In the genomic region with DNA sequence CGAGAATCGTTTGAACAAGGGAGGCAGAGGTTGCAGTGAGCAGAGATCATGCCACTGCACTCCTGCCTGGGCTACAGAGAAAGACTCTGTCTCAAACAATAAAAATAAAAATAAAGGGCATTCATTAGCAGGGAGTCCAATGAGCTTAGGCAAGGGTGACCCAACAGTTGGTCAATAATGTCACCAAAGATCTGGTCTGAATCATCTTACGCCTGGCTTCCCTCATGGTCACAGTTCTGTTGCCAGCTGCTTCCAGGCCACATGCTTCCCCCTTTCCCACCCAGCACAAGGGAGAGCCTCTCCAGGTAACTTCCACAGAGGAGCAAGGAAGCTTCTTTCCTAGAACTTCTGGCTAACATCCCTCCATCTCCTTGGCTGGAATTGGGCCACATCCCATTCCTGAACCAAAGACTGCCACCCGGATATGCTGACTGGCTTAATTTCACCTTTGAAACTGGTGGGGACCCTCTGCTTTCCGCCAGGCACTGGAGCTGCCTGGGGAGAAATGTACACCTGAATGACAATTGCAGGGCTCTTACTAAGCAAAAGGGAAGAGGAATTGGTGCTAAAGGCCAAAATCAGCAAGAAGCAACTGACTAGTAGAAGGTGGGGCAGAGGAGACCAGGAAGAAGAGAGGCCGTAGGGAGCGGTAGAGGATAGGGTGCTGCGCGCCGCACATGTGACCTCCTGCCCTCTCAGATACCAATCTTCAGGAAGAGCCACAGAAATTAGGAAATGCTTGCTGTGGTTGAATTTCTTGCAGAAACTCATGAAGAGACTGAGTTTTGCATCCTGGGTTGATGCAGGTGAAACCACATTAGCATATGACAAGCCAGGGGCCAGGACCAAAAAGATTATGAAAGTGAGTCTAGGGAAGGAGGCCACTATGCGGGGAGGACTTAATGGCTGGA, we compare ENCODE assay signal across 27 cellular contexts. TPM values are rescaled to one million over a fixed set of nuclear protein-coding genes. Genes with fewer than 3 reads are reported as not detected.
A peak's percentile ranks its signal among the peaks of the same experiment; 100 is the strongest.
DNase-seq lines count a peak whose midpoint lies in the region; ATAC-seq, FAIRE-seq and TF ChIP-seq lines count a peak whose summit lies in the region.
"Had no signal": no experiment of that assay in that cellular context is flagged by ENCODE, and none has a peak within 500 bp of the region (broad histone marks: within the 10 kb centered on the region; RNA-seq: fewer than 3 reads in every experiment).

No MANE protein-coding gene starts in this region.

- TF ChIP-seq CTCF in A549 (IDR thresholded peaks at IDR 0.05), result no peak
- no peak for TF ChIP-seq CTCF in lower lobe of right lung (IDR thresholded peaks at IDR 0.05)

- no peak for FAIRE-seq in A549 (lab: Jason Lieb, UNC)
- FAIRE-seq: bronchial epithelial cell, H54 had no signal

- H3K9me3 ChIP-seq in A549 (no peaks in the 10 kb centered on the region), lower lobe of right lung (no peaks in the 10 kb centered on the region)
- H3K9me3 ChIP-seq: BE2C, heart right ventricle, left ventricle myocardium inferior, prostate gland, tibial artery had no signal

- TF ChIP-seq EP300 in A549 (IDR thresholded peaks at IDR 0.05), result no peak

- H3K36me3 ChIP-seq in lower lobe of right lung, result no peaks in the 10 kb centered on the region
- H3K36me3 ChIP-seq: BE2C, heart right ventricle, left ventricle myocardium inferior, neural progenitor cell, prostate gland, tibial artery had no signal

- WGBS in A549 (ENCODE audit: missing lambda C conversion rate), result 84% methylated on average over 10 of the region's 11 CpGs

- H3K27ac ChIP-seq in A549 (no peak overlapping the region), lower lobe of right lung (no peak overlapping the region)
- H3K27ac ChIP-seq: heart right ventricle, left ventricle myocardium inferior, neural progenitor cell, prostate gland, tibial artery, VCaP had no signal

- intact Hi-C loops in lower lobe of right lung (cut with DNase I), result no loop called here

- no peak for TF ChIP-seq POLR2A in A549 (IDR thresholded peaks at IDR 0.05; ENCODE audit: low read length)

- POLR2A ChIA-PET in A549 (lab: Yijun Ruan, JAX), result no interaction called here

- H3K27me3 ChIP-seq in lower lobe of right lung (ENCODE audit: low read depth), result no peaks in the 10 kb centered on the region
- H3K27me3 ChIP-seq: BE2C, heart right ventricle, neural progenitor cell, tibial artery had no signal

- TF ChIP-seq RAD21 in A549 (conservative IDR thresholded peaks at IDR 0.05 in 1 of 2, IDR thresholded peaks at IDR 0.05 in 1 of 2), result no peak

- no peaks in the 10 kb centered on the region for H3K4me1 ChIP-seq in A549
- no peaks in the 10 kb centered on the region for H3K4me1 ChIP-seq in lower lobe of right lung
- H3K4me1 ChIP-seq: BE2C, left ventricle myocardium inferior, neural progenitor cell, prostate gland, tibial artery had no signal

- no peak overlapping the region for H3K4me3 ChIP-seq in A549
- no peak overlapping the region for H3K4me3 ChIP-seq in lower lobe of right lung
- H3K4me3 ChIP-seq: heart right ventricle, left ventricle myocardium inferior, neural progenitor cell, prostate gland, tibial artery had no signal

- H3K4me2 ChIP-seq in A549, result no peak overlapping the region
- H3K4me2 ChIP-seq: neural progenitor cell had no signal

- DNase-seq in A549 (ENCODE audit: low read depth in 1 of 2, low spot score in 1 of 2) (no peak), AML-193 (lab: John Stamatoyannopoulos, UW) (peak; percentile 96 to 99), NOMO-1 treated with dmso at 0.1 percent for 144 hours (lab: John Stamatoyannopoulos, UW; ENCODE audit: unreplicated experiment) (peak; percentile 41), lower lobe of right lung (no peak), HT-29 (ENCODE audit: low spot score) (no peak), NCI-H2081 treated with DMSO at 0.1 percent for 48 hours (lab: John Stamatoyannopoulos, UW) (no peak), glomerular visceral epithelial cell (ENCODE audit: extremely low spot score) (no peak)
- DNase-seq: activated CD4-positive, alpha-beta T cell treated with anti-CD3 and anti-CD28 coated beads, Interleukin-2, amount 50 U/mL, for 4 hours; activated T-cell treated with anti-CD3 and anti-CD28 coated beads, Interleukin-2, amount 50 U/mL, for 4 hours; amniotic stem cell; BE2C; Calu3; EL; heart right ventricle; left ventricle myocardium inferior; NCI-H1105; NK-92 treated with Interleukin-12 subunit alpha and Interleukin-12 subunit beta, amount 100 ng/mL, for 24 hours; stimulated activated CD4-positive, alpha-beta T cell treated with anti-CD3 and anti-CD28 coated beads, Interleukin-1b, Interleukin-23, amount 100 ng/mL, for 48 hours; stimulated activated naive B cell treated with anti-CD40 and anti-IgM and Interleukin-4, amounts not matched to agents 10 μg/mL and 1 μg/mL and 100 μg/mL, for 72 hours; tibial artery had no signal

- CTCF ChIA-PET in A549 (lab: Yijun Ruan, JAX), result interaction anchor here (5.0 kb wide), 1 partner anchor 15 kb away, joined by 36 read pairs; no protein-coding TSS in a partner anchor

- ATAC-seq in A549, result no peak
- peak; percentile 37 to 58 for ATAC-seq in lower lobe of right lung
- ATAC-seq: heart right ventricle; stimulated activated naive B cell treated with anti-CD40 and anti-IgM and Interleukin-4, amounts not matched to agents 10 μg/mL and 1 μg/mL and 100 μg/mL, for 72 hours had no signal

TF ChIP-seq in A549, 52 proteins besides CTCF, POLR2A, EP300 and RAD21:
- TF ChIP-seq HDAC2 (IDR thresholded peaks at IDR 0.05) (no peak), MAFK (IDR thresholded peaks at IDR 0.05; ENCODE audit: partially characterized antibody) (peak; percentile 6), BHLHE40 (IDR thresholded peaks at IDR 0.05; ENCODE audit: low read depth, low read length) (no peak)

RNA-seq across cellular contexts. Expression of a gene that starts 8.3 kb away (rescaled TPM):
- polyA plus RNA-seq in A549 (2011; rRNA removed) (not detected in 2 replicates), A549 (2017; fragmentation: RNase III; extraction: RNeasy Plus Mini Kit Qiagen cat#74134 plus additional on column Dnase treatment) (not detected in 3 replicates)
- not detected in 2 replicates for polyA plus RNA-seq in A549 (2012; cell fraction: cytosol; rRNA removed)
- polyA plus RNA-seq in A549 (2012; cell fraction: nucleus; rRNA removed), result not detected in 2 replicates
- not detected in 2 replicates for polyA minus RNA-seq in A549 (2011; rRNA and poly(A)+ RNA removed)
- total RNA-seq in lower lobe of right lung, result 3.2 TPM
- total RNA-seq in HT-29 (2014; rRNA removed; shearing (Covaris generic)), result 0.25 TPM in 1 of 2 replicates, not detected in the other
- total RNA-seq: bronchial epithelial cell, Calu3, NCI-H460, skeletal muscle tissue had no signal

Comparison
In these comparisons a context has a peak if more than half of its experiments do, and no peak if none do; other contexts are left out.
1. ATAC-seq: peak in lower lobe of right lung (2 of 2); none in A549 (0 of 2).
2. DNase-seq: peak in AML-193 (2 of 2) and NOMO-1 treated with dmso at 0.1 percent for 144 hours (single experiment); none in A549 (0 of 2), lower lobe of right lung (single experiment), HT-29 (single experiment), NCI-H2081 treated with DMSO at 0.1 percent for 48 hours (single experiment) and glomerular visceral epithelial cell (single experiment).